In genomic region chr1:150973826-150974579, GRCh38 we compare ENCODE assay signal across 8 cellular contexts. TPM values are rescaled to one million over a fixed set of nuclear protein-coding genes. Genes with fewer than 3 reads are reported as not detected.
DNase-seq lines count a peak whose midpoint lies in the region; ATAC-seq, FAIRE-seq and TF ChIP-seq lines count a peak whose summit lies in the region.

No MANE protein-coding gene starts in this region.

- BruUV-seq in PC-3 (replicated peaks; lab: Mats Ljungman, UMichigan), result no TSS peak

- H3F3A ChIP-seq in PC-3 (ENCODE audit: low read length, unreplicated experiment), result peaks cover 4% of the 10 kb centered on the region

- ATAC-seq in HG02981 (IDR thresholded peaks at IDR 0.05; ENCODE audit: unreplicated experiment) (peak; percentile 30), PC-3 (peak; percentile 18), omental fat pad (ENCODE audit: low FRiP score) (peak; percentile 31)

- DNase-seq in NCI-H82 (lab: John Stamatoyannopoulos, UW) (peak; percentile 63), NCI-H82 treated with DMSO at 0.1 percent for 48 hours (lab: John Stamatoyannopoulos, UW; ENCODE audit: unreplicated experiment) (no peak), PC-3 (peak; percentile 54), frontal cortex (ENCODE audit: low spot score in 2 of 2) (peak; percentile 59 to 76), omental fat pad (ENCODE audit: low spot score) (no peak), epidermal melanocyte (ENCODE audit: insufficient read length, low spot score) (no peak)
- peak; percentile 17 for DNase-seq in activated gamma-delta T cell treated with anti-CD3 and anti-CD28 coated beads, Interleukin-2, amount 50 U/mL, for 16 hours (ENCODE audit: low read depth)

- peak overlapping the region; percentile 28; the same call in 1 of the 2 replicates for H3K27ac ChIP-seq in PC-3 (ENCODE audit: low read length)

- H3K4me2 ChIP-seq in PC-3 (ENCODE audit: low read length), result peak overlapping the region; percentile 99

- no peaks in the 10 kb centered on the region for H3K27me3 ChIP-seq in PC-3 (ENCODE audit: low read length)

- H4K20me1 ChIP-seq in PC-3 (ENCODE audit: low read length), result peaks cover 26% of the 10 kb centered on the region

- no peaks in the 10 kb centered on the region for H3K9me3 ChIP-seq in PC-3 (ENCODE audit: low read length)

- H3K79me2 ChIP-seq in PC-3 (ENCODE audit: low read length), result peaks cover 52% of the 10 kb centered on the region

- intact Hi-C loops in PC-3 (cut with micrococcal nuclease), result no loop called here

- TF ChIP-seq CTCF in PC-3 (conservative IDR thresholded peaks at IDR 0.05; ENCODE audit: low read depth, low read length), result no peak
- no peak for TF ChIP-seq CTCF in omental fat pad (IDR thresholded peaks at IDR 0.05)

- H3K4me3 ChIP-seq in PC-3 (ENCODE audit: low read length), result peak overlapping the region; percentile 90

- H3K4me1 ChIP-seq in PC-3 (ENCODE audit: insufficient read depth, low read length), result peaks cover 49% of the 10 kb centered on the region

- H3K9me2 ChIP-seq in PC-3 (replicated peaks; ENCODE audit: low read length), result no peaks in the 10 kb centered on the region

- peaks cover under 1% of the 10 kb centered on the region; the same call in 1 of the 2 replicates for H3K36me3 ChIP-seq in PC-3 (ENCODE audit: low read depth, low read length)

- POLR2A ChIA-PET in PC-3 (lab: Charles Lee; ENCODE audit: unreplicated experiment), result interaction anchor here (0.6 to 1.2 kb wide), 4 partner anchors 9 to 33 kb away, joined by 3 to 7 read pairs (median 4); no protein-coding TSS in a partner anchor

- CTCF ChIA-PET in PC-3 (lab: Charles Lee), result no interaction called here

- no peak for FAIRE-seq in frontal cortex (lab: Jason Lieb, UNC)

- H2AFZ ChIP-seq in PC-3 (ENCODE audit: low read length), result peak overlapping the region; percentile 81

- H3K9ac ChIP-seq in PC-3 (ENCODE audit: low read length), result peak overlapping the region; percentile 93

RNA-seq across cellular contexts. Expression of gene CERS2, which starts 0.6 kb away (rescaled TPM):
- total RNA-seq in PC-3 (2014; rRNA removed) (176 TPM in 2 replicates), frontal cortex (30.2 TPM), omental fat pad (100 to 1,000 TPM in 3 of 4 donors, 10 to 100 TPM in 1; 96.8 to 144 (median 131) TPM)

RNA-seq across cellular contexts. Expression of gene ANXA9, which starts 8.1 kb away (rescaled TPM):
- total RNA-seq in PC-3 (2014; rRNA removed) (0.18 and 0.75 TPM in 2 replicates), frontal cortex (under 0.01 TPM), omental fat pad (10 to 100 TPM in 1 of 4 donors, 1 to 10 TPM in 2, under 1 TPM in 1; 0.79 to 26.4 (median 5.6) TPM)

RNA-seq across cellular contexts. Expression of gene MINDY1, which starts 32.7 kb away (rescaled TPM):
- total RNA-seq in PC-3 (2014; rRNA removed), result 6.3 and 7.8 TPM in 2 replicates
- 12.2 TPM for total RNA-seq in frontal cortex
- 10 to 100 TPM; 15.5 to 35.4 (median 33.2) TPM for total RNA-seq in omental fat pad

RNA-seq across cellular contexts. Expression of gene PRUNE1, which starts 34.2 kb away (rescaled TPM):
- total RNA-seq in PC-3 (2014; rRNA removed) (19.4 and 20.3 TPM in 2 replicates), frontal cortex (20.4 TPM), omental fat pad (10 to 100 TPM in 3 of 4 donors, 1 to 10 TPM in 1; 6.2 to 20.6 (median 16.2) TPM)

RNA-seq across cellular contexts. Expression of gene SETDB1, which starts 47.8 kb away (rescaled TPM):
- total RNA-seq in PC-3 (2014; rRNA removed), result 35.4 and 42.4 TPM in 2 replicates
- 62.8 TPM for total RNA-seq in frontal cortex
- total RNA-seq in omental fat pad, result 10 to 100 TPM; 23.7 to 32.9 (median 27.8) TPM

Comparison
In these comparisons a context has a peak if more than half of its experiments do, and no peak if none do; other contexts are left out.
1. DNase-seq: peak in NCI-H82 (single experiment), PC-3 (single experiment), activated gamma-delta T cell treated with anti-CD3 and anti-CD28 coated beads, Interleukin-2, amount 50 U/mL, for 16 hours (single experiment) and frontal cortex (2 of 2); none in NCI-H82 treated with DMSO at 0.1 percent for 48 hours (single experiment), omental fat pad (single experiment) and epidermal melanocyte (single experiment).
2. Peak in every context shown above with its lines, with median percentiles within 50 percentile points of each other: ATAC-seq.